Comparison of ENCODE assay signal across 8 cellular contexts in the genomic region with DNA sequence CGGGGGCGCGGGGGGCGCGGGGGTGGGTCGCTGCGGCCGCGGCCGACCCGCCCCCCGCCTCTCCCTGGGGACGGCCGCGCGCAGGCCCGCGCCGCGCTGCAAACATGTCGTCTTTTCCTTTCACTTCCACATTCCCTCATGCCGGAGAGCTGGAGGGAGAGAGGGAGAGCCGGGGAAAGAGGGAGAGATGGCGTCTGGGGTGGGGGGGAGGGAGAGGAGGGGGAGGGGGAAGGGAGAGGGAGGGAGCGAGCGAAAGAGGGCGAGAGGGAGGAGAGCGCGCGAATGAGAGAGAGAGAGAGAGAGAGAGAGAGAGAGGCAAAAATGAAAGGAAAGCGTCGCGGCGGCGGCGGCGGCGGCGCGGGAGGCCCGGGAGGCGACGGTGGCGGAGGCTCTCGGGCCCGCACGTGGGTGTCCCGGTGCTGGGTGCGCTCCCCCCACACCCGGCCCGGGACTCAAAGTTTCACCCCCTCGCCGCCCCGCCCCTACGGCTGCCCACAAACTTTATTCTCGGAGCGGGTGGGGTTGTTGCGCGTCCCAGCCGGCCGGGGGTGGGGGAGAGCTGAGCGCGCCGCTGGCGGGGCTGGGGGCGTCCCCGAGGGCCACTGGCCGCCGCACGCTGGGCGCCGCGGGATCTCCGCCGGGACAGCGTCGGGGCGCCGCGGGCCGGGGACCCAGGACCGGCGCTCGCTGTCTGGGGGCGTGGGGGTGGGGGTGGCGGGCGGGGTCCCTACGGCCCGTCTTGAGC. TPM values are rescaled to one million over a fixed set of nuclear protein-coding genes. Genes with fewer than 3 reads are reported as not detected.
DNase-seq lines count a peak whose midpoint lies in the region; ATAC-seq and TF ChIP-seq lines count a peak whose summit lies in the region.

No MANE protein-coding gene starts in this region.

- H3K4me2 ChIP-seq in PC-9, result peak overlapping the region; percentile 65; the same call in 1 of the 2 replicates

- H3K4me3 ChIP-seq in PC-9 (peak overlapping the region; percentile 65; the same call in 1 of the 2 replicates), suprapubic skin (peak overlapping the region; percentile 91)

- H3K27me3 Mint-ChIP-seq in activated T-helper 2 cell treated with anti-CD3 and anti-CD28 coated beads, Interferon-gamma antibody, Interleukin-2, Interleukin-4, amounts not matched to agents 10 μg/mL and 5 μg/mL and 100 μg/mL, durations not matched to agents 14 hours and 24 hours and 36 hours (ENCODE audit: low read depth), result no peaks in the 10 kb centered on the region
- H3K27me3 Mint-ChIP-seq in nephron (ENCODE audit: low read depth), result no peaks in the 10 kb centered on the region

- DNase-seq in GF-D8 (lab: John Stamatoyannopoulos, UW) (peak; percentile 13), PC-9 (peak in 1 of 2 experiments; percentile 42), fibroblast of peridontal ligament (ENCODE audit: extremely low read depth) (peak; percentile 71), suprapubic skin (ENCODE audit: low spot score in 2 of 2) (peak; percentile 80 to 84)
- DNase-seq in activated T-helper 2 cell treated with anti-CD3 and anti-CD28 coated beads, Interferon-gamma antibody, Interleukin-2, Interleukin-4, amounts not matched to agents 10 μg/mL and 5 μg/mL and 100 μg/mL, durations not matched to agents 14 hours and 24 hours and 36 hours (ENCODE audit: low spot score), result peak; percentile 60

- H3K36me3 ChIP-seq in PC-9 (ENCODE audit: low read depth), result no peaks in the 10 kb centered on the region; the same call in 1 of the 2 replicates
- no peaks in the 10 kb centered on the region for H3K36me3 ChIP-seq in suprapubic skin

- WGBS in suprapubic skin, result 0% methylated on average over 38 of the region's 89 CpGs

- peak overlapping the region; percentile 85 for H3K4me3 Mint-ChIP-seq in activated T-helper 2 cell treated with anti-CD3 and anti-CD28 coated beads, Interferon-gamma antibody, Interleukin-2, Interleukin-4, amounts not matched to agents 10 μg/mL and 5 μg/mL and 100 μg/mL, durations not matched to agents 14 hours and 24 hours and 36 hours (ENCODE audit: low read depth)
- peak overlapping the region; percentile 90 to 95 (median 92) for H3K4me3 Mint-ChIP-seq in nephron

- H3K9me2 ChIP-seq in PC-9 (ENCODE audit: insufficient read depth), result no peaks in the 10 kb centered on the region

- intact Hi-C loops in PC-9 (cut with micrococcal nuclease; ENCODE audit: unreplicated experiment), result loop anchor here (5.0 kb wide), 1 partner anchor 70 kb away; no protein-coding TSS in a partner anchor
- intact Hi-C loops in activated T-helper 2 cell treated with anti-CD3 and anti-CD28 coated beads, Interferon-gamma antibody, Interleukin-2, Interleukin-4, amounts not matched to agents 10 μg/mL and 5 μg/mL and 100 μg/mL, durations not matched to agents 14 hours and 24 hours and 36 hours (cut with micrococcal nuclease), result loop anchor here (1.0 to 5.0 kb wide), 3 partner anchors 57 to 107 kb away; no protein-coding TSS in a partner anchor

- CTCF ChIA-PET in PC-9 (lab: Charles Lee), result interaction anchor here (1.0 kb wide), 1 partner anchor 31 kb away, joined by 3 read pairs; no protein-coding TSS in a partner anchor

- H3K9me3 Mint-ChIP-seq in activated T-helper 2 cell treated with anti-CD3 and anti-CD28 coated beads, Interferon-gamma antibody, Interleukin-2, Interleukin-4, amounts not matched to agents 10 μg/mL and 5 μg/mL and 100 μg/mL, durations not matched to agents 14 hours and 24 hours and 36 hours, result no peaks in the 10 kb centered on the region
- no peaks in the 10 kb centered on the region for H3K9me3 Mint-ChIP-seq in nephron

- H3K36me3 Mint-ChIP-seq in activated T-helper 2 cell treated with anti-CD3 and anti-CD28 coated beads, Interferon-gamma antibody, Interleukin-2, Interleukin-4, amounts not matched to agents 10 μg/mL and 5 μg/mL and 100 μg/mL, durations not matched to agents 14 hours and 24 hours and 36 hours (ENCODE audit: low read depth), result peaks cover 17% of the 10 kb centered on the region
- H3K36me3 Mint-ChIP-seq in nephron (ENCODE audit: low read depth), result no peaks in the 10 kb centered on the region

- POLR2A ChIA-PET in PC-9 (lab: Charles Lee; ENCODE audit: unreplicated experiment), result interaction anchor here (0.6 to 0.7 kb wide), 2 partner anchors 89 to 152 kb away, joined by 3 to 5 read pairs; partner anchors contain the start of gene ARPIN

- H3K9me3 ChIP-seq in PC-9 (ENCODE audit: insufficient read depth, low read depth) (no peaks in the 10 kb centered on the region), suprapubic skin (no peaks in the 10 kb centered on the region)

- TF ChIP-seq POLR2A in suprapubic skin (IDR thresholded peaks at IDR 0.05), result peak in 1 of 2 donors; percentile 21

- ATAC-seq in HG02588 (IDR thresholded peaks at IDR 0.05; ENCODE audit: unreplicated experiment), result peak; percentile 40
- ATAC-seq in HG03571 (IDR thresholded peaks at IDR 0.05; ENCODE audit: unreplicated experiment), result no peak

- peak overlapping the region; percentile 87 for H3K27ac Mint-ChIP-seq in activated T-helper 2 cell treated with anti-CD3 and anti-CD28 coated beads, Interferon-gamma antibody, Interleukin-2, Interleukin-4, amounts not matched to agents 10 μg/mL and 5 μg/mL and 100 μg/mL, durations not matched to agents 14 hours and 24 hours and 36 hours
- H3K27ac Mint-ChIP-seq in nephron, result peak overlapping the region; percentile 97 to 100 (median 100)

- no peak for TF ChIP-seq CTCF in PC-9 (conservative IDR thresholded peaks at IDR 0.05)
- no peak for TF ChIP-seq CTCF in nephron (IDR thresholded peaks at IDR 0.05; ENCODE audit: unreplicated experiment in 3 of 3)
- no peak for TF ChIP-seq CTCF in suprapubic skin (IDR thresholded peaks at IDR 0.05)

- peak overlapping the region; percentile 68; the same call in 1 of the 2 replicates for H2AFZ ChIP-seq in PC-9

- H3K27ac ChIP-seq in PC-9 (peak overlapping the region; percentile 49), suprapubic skin (peak overlapping the region; percentile 97)

- peaks cover 58% of the 10 kb centered on the region for H3F3A ChIP-seq in PC-9 (ENCODE audit: insufficient read depth, low read depth)

- no peak for TF ChIP-seq EP300 in suprapubic skin (IDR thresholded peaks at IDR 0.05)

- peaks cover 47% of the 10 kb centered on the region for H3K79me2 ChIP-seq in PC-9 (ENCODE audit: low read depth)

- H4K20me1 ChIP-seq in PC-9 (ENCODE audit: insufficient read depth), result 0 out of 2 replicates have a peak, but pooled peaks cover 3% of the 10 kb centered on the region

- BruUV-seq in PC-9 (replicated peaks; lab: Mats Ljungman, UMichigan), result no TSS peak

- peaks cover 50% of the 10 kb centered on the region for H3K4me1 Mint-ChIP-seq in activated T-helper 2 cell treated with anti-CD3 and anti-CD28 coated beads, Interferon-gamma antibody, Interleukin-2, Interleukin-4, amounts not matched to agents 10 μg/mL and 5 μg/mL and 100 μg/mL, durations not matched to agents 14 hours and 24 hours and 36 hours (ENCODE audit: low read depth)
- H3K4me1 Mint-ChIP-seq in nephron, result peaks cover 31% of the 10 kb centered on the region

- H3K27me3 ChIP-seq in PC-9 (ENCODE audit: insufficient read depth, low read depth), result no peaks in the 10 kb centered on the region
- H3K27me3 ChIP-seq in suprapubic skin, result no peaks in the 10 kb centered on the region

- H3K4me1 ChIP-seq in PC-9 (replicated peaks; ENCODE audit: insufficient read depth), result peaks cover 79% of the 10 kb centered on the region
- H3K4me1 ChIP-seq in suprapubic skin, result peaks cover 69% of the 10 kb centered on the region

RNA-seq across cellular contexts. Expression of gene ZNF710, which starts 0.7 kb away (rescaled TPM):
- total RNA-seq in PC-9 (2021), result 23.4 and 25.2 TPM in 2 replicates
- total RNA-seq in activated T-helper 2 cell treated with anti-CD3 and anti-CD28 coated beads, Interferon-gamma antibody, Interleukin-2, Interleukin-4, amounts not matched to agents 10 μg/mL and 5 μg/mL and 100 μg/mL, durations not matched to agents 14 hours and 24 hours and 36 hours, result 31.4 and 34.2 TPM in 2 replicates
- 10 to 100 TPM; 19.2 to 32.1 (median 25.0) TPM for total RNA-seq in suprapubic skin
